ENCODE assay signal across 1 cellular context in the genomic region with DNA sequence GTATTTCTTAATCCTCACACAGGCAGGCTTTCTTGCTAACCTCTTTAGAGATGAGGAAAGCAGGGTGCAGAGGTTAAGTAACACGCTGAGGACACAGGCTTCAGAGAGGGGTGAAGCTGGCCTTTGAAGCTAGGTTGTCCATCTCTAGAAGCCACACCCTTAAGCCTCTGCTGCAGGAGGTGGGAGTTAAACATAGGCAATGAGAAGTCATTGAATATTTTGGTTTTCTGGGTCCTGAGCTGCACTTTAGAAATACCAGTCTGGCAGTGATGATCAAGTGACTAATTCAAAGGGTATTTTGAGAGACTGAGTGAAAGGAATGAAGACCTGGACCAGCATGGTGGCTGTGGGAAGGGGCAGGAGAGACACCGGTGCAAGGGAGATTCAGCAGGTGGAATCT.
TF ChIP-seq lines count a peak whose summit lies in the region.

No MANE protein-coding gene starts in this region.

TF ChIP-seq in SK-N-SH treated with all-trans-retinoic acid at 6 μM for 48 hours, 23 proteins besides CTCF, POLR2A, EP300 and RAD21 (continued from another document):
- TF ChIP-seq, protein P1, sequence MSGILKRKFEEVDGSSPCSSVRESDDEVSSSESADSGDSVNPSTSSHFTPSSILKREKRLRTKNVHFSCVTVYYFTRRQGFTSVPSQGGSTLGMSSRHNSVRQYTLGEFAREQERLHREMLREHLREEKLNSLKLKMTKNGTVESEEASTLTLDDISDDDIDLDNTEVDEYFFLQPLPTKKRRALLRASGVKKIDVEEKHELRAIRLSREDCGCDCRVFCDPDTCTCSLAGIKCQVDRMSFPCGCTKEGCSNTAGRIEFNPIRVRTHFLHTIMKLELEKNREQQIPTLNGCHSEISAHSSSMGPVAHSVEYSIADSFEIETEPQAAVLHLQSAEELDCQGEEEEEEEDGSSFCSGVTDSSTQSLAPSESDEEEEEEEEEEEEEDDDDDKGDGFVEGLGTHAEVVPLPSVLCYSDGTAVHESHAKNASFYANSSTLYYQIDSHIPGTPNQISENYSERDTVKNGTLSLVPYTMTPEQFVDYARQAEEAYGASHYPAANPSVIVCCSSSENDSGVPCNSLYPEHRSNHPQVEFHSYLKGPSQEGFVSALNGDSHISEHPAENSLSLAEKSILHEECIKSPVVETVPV (CRISPR knock-in tag; IDR thresholded peaks at IDR 0.05) = no peak
